30 cellular contexts compared by ENCODE assay signal in the genomic region with DNA sequence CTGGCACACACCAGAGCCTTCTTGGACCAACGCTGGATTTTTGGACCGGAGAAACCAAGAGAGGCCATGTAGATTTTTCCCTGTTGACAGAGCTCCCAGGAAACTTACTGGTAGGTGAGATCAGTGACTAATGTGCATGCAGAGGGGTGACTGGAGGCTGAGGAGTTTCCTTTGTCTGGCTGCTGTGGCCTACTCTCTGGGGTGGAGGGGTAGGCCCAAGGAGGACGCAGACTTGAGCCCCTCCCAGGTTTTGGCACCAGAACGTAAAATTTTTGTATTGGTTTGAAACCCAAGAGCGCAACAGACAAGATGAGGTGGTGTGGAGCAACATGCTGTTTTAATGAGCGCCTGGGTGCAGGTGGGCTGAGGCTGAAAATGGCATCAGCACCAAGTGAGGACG. TPM values are rescaled to one million over a fixed set of nuclear protein-coding genes. Genes with fewer than 3 reads are reported as not detected.
"Had no signal": no experiment of that assay in that cellular context is flagged by ENCODE, and none has a peak within 500 bp of the region (broad histone marks: within the 10 kb centered on the region; RNA-seq: fewer than 3 reads in every experiment).

No MANE protein-coding gene starts in this region.

- H3K4me3 Mint-ChIP-seq: activated CD4-positive, alpha-beta memory T cell treated with anti-CD3 and anti-CD28 coated beads, Interleukin-2, amount 10 ng/mL, durations not matched to agents 7 days and 5 days; activated CD4-positive, alpha-beta T cell treated with anti-CD3 and anti-CD28 coated beads, Interleukin-2, amount 10 ng/mL, durations not matched to agents 7 days and 5 days; activated naive CD4-positive, alpha-beta T cell treated with anti-CD3 and anti-CD28 coated beads for 36 hours; activated naive CD4-positive, alpha-beta T cell treated with anti-CD3 and anti-CD28 coated beads, Interleukin-2, amount 50 U/mL, for 24 hours; activated naive CD8-positive, alpha-beta T cell treated with anti-CD3 and anti-CD28 coated beads for 36 hours; activated naive CD8-positive, alpha-beta T cell treated with anti-CD3 and anti-CD28 coated beads, Interleukin-2, amount 50 U/mL, for 24 hours; activated T-cell treated with anti-CD3 and anti-CD28 coated beads, Interleukin-2, amount 50 U/mL, for 4 hours; activated T-helper 1 cell treated with anti-CD3 and anti-CD28 coated beads, Interleukin-12 subunit alpha, Interleukin-12 subunit beta, Interleukin-2, Interleukin-4 antibody, amounts not matched to agents 30 ng/mL and 10 ng/mL and 1 ng/mL, durations not matched to agents 14 hours and 24 hours and 36 hours; effector memory CD8-positive, alpha-beta T cell had no signal

- H3K36me3 ChIP-seq: adrenal gland, esophagus squamous epithelium, gastroesophageal sphincter had no signal

- ATAC-seq: activated naive CD8-positive, alpha-beta T cell treated with anti-CD3 and anti-CD28 coated beads, Interleukin-2, amount 50 U/mL, for 24 hours; activated T-cell treated with anti-CD3 and anti-CD28 coated beads, Interleukin-2, amount 50 U/mL, for 4 hours; body of pancreas; effector memory CD8-positive, alpha-beta T cell; gastroesophageal sphincter; heart right ventricle had no signal

- DNase-seq: activated CD4-positive, alpha-beta memory T cell treated with anti-CD3 and anti-CD28 coated beads, Interleukin-2, amount 10 ng/mL, durations not matched to agents 7 days and 5 days; activated CD4-positive, alpha-beta T cell treated with anti-CD3 and anti-CD28 coated beads for 1 hour; activated CD4-positive, alpha-beta T cell treated with anti-CD3 and anti-CD28 coated beads for 4 hours; activated CD4-positive, alpha-beta T cell treated with anti-CD3 and anti-CD28 coated beads, Interleukin-2, amount 10 ng/mL, durations not matched to agents 7 days and 5 days; activated CD4-positive, alpha-beta T cell treated with anti-CD3 and anti-CD28 coated beads, Interleukin-2, amount 50 U/mL, for 4 hours; activated effector memory CD4-positive, alpha-beta T cell treated with anti-CD3 and anti-CD28 coated beads, Interleukin-2, amount 50 U/mL, for 16 hours; activated naive CD4-positive, alpha-beta T cell treated with anti-CD3 and anti-CD28 coated beads for 36 hours; activated naive CD8-positive, alpha-beta T cell treated with anti-CD3 and anti-CD28 coated beads for 36 hours; activated naive CD8-positive, alpha-beta T cell treated with anti-CD3 and anti-CD28 coated beads, Interleukin-2, amount 50 U/mL, for 24 hours; activated T-cell treated with anti-CD3 and anti-CD28 coated beads, Interleukin-2, amount 50 U/mL, for 4 hours; adrenal gland; amygdala; aorta; body of pancreas; cortex of kidney; dermis blood vessel endothelial cell; effector CD4-positive, alpha-beta T cell; effector memory CD8-positive, alpha-beta T cell; erythroblast; esophagus squamous epithelium; foreskin melanocyte; heart right ventricle; T-helper 2 cell had no signal

- FAIRE-seq: colon had no signal

- H3K27me3 ChIP-seq: adrenal gland, body of pancreas, esophagus squamous epithelium, gastroesophageal sphincter, heart right ventricle had no signal

- H3K36me3 Mint-ChIP-seq: activated naive CD4-positive, alpha-beta T cell treated with anti-CD3 and anti-CD28 coated beads, Interleukin-2, amount 50 U/mL, for 24 hours; activated naive CD8-positive, alpha-beta T cell treated with anti-CD3 and anti-CD28 coated beads for 36 hours had no signal

- H3K4me3 ChIP-seq: adrenal gland, body of pancreas, esophagus squamous epithelium, gastroesophageal sphincter, heart right ventricle had no signal

- H3K9me3 ChIP-seq: adrenal gland, body of pancreas, esophagus squamous epithelium, gastroesophageal sphincter, heart right ventricle had no signal

- H3K27me3 Mint-ChIP-seq: activated CD4-positive, alpha-beta memory T cell treated with anti-CD3 and anti-CD28 coated beads, Interleukin-2, amount 10 ng/mL, durations not matched to agents 7 days and 5 days; activated naive CD4-positive, alpha-beta T cell treated with anti-CD3 and anti-CD28 coated beads, Interleukin-2, amount 50 U/mL, for 24 hours; activated naive CD8-positive, alpha-beta T cell treated with anti-CD3 and anti-CD28 coated beads for 36 hours; activated naive CD8-positive, alpha-beta T cell treated with anti-CD3 and anti-CD28 coated beads, Interleukin-2, amount 50 U/mL, for 24 hours had no signal

- H3K4me1 ChIP-seq: adrenal gland, body of pancreas, esophagus squamous epithelium, gastroesophageal sphincter, heart right ventricle had no signal

- H3K9me3 Mint-ChIP-seq: activated CD4-positive, alpha-beta memory T cell treated with anti-CD3 and anti-CD28 coated beads, Interleukin-2, amount 10 ng/mL, durations not matched to agents 7 days and 5 days; activated CD4-positive, alpha-beta T cell treated with anti-CD3 and anti-CD28 coated beads, Interleukin-2, amount 10 ng/mL, durations not matched to agents 7 days and 5 days; activated naive CD4-positive, alpha-beta T cell treated with anti-CD3 and anti-CD28 coated beads for 36 hours; activated naive CD4-positive, alpha-beta T cell treated with anti-CD3 and anti-CD28 coated beads, Interleukin-2, amount 50 U/mL, for 24 hours; activated naive CD8-positive, alpha-beta T cell treated with anti-CD3 and anti-CD28 coated beads for 36 hours; activated naive CD8-positive, alpha-beta T cell treated with anti-CD3 and anti-CD28 coated beads, Interleukin-2, amount 50 U/mL, for 24 hours; activated T-cell treated with anti-CD3 and anti-CD28 coated beads, Interleukin-2, amount 50 U/mL, for 4 hours; activated T-helper 1 cell treated with anti-CD3 and anti-CD28 coated beads, Interleukin-12 subunit alpha, Interleukin-12 subunit beta, Interleukin-2, Interleukin-4 antibody, amounts not matched to agents 30 ng/mL and 10 ng/mL and 1 ng/mL, durations not matched to agents 14 hours and 24 hours and 36 hours; activated T-helper 2 cell treated with anti-CD3 and anti-CD28 coated beads, Interferon-gamma antibody, Interleukin-2, Interleukin-4, amounts not matched to agents 10 μg/mL and 5 μg/mL and 100 μg/mL, durations not matched to agents 14 hours and 24 hours and 36 hours; effector memory CD8-positive, alpha-beta T cell had no signal

- H3K27ac ChIP-seq: adrenal gland, body of pancreas, esophagus squamous epithelium, gastroesophageal sphincter, heart right ventricle had no signal

- H3K27ac Mint-ChIP-seq: activated CD4-positive, alpha-beta memory T cell treated with anti-CD3 and anti-CD28 coated beads, Interleukin-2, amount 10 ng/mL, durations not matched to agents 7 days and 5 days; activated CD4-positive, alpha-beta T cell treated with anti-CD3 and anti-CD28 coated beads, Interleukin-2, amount 10 ng/mL, durations not matched to agents 7 days and 5 days; activated naive CD4-positive, alpha-beta T cell treated with anti-CD3 and anti-CD28 coated beads for 36 hours; activated naive CD4-positive, alpha-beta T cell treated with anti-CD3 and anti-CD28 coated beads, Interleukin-2, amount 50 U/mL, for 24 hours; activated naive CD8-positive, alpha-beta T cell treated with anti-CD3 and anti-CD28 coated beads for 36 hours; activated naive CD8-positive, alpha-beta T cell treated with anti-CD3 and anti-CD28 coated beads, Interleukin-2, amount 50 U/mL, for 24 hours; activated T-helper 1 cell treated with anti-CD3 and anti-CD28 coated beads, Interleukin-12 subunit alpha, Interleukin-12 subunit beta, Interleukin-2, Interleukin-4 antibody, amounts not matched to agents 30 ng/mL and 10 ng/mL and 1 ng/mL, durations not matched to agents 14 hours and 24 hours and 36 hours; activated T-helper 2 cell treated with anti-CD3 and anti-CD28 coated beads, Interferon-gamma antibody, Interleukin-2, Interleukin-4, amounts not matched to agents 10 μg/mL and 5 μg/mL and 100 μg/mL, durations not matched to agents 14 hours and 24 hours and 36 hours; effector memory CD8-positive, alpha-beta T cell had no signal

- H3K4me1 Mint-ChIP-seq: activated CD4-positive, alpha-beta memory T cell treated with anti-CD3 and anti-CD28 coated beads, Interleukin-2, amount 10 ng/mL, durations not matched to agents 7 days and 5 days; activated CD4-positive, alpha-beta T cell treated with anti-CD3 and anti-CD28 coated beads, Interleukin-2, amount 10 ng/mL, durations not matched to agents 7 days and 5 days; activated naive CD4-positive, alpha-beta T cell treated with anti-CD3 and anti-CD28 coated beads, Interleukin-2, amount 50 U/mL, for 24 hours; activated naive CD8-positive, alpha-beta T cell treated with anti-CD3 and anti-CD28 coated beads for 36 hours; activated naive CD8-positive, alpha-beta T cell treated with anti-CD3 and anti-CD28 coated beads, Interleukin-2, amount 50 U/mL, for 24 hours had no signal

RNA-seq across cellular contexts. Expression of gene KYNU, which starts 59.2 kb away (rescaled TPM):
- total RNA-seq: activated CD4-positive, alpha-beta memory T cell treated with anti-CD3 and anti-CD28 coated beads, Interleukin-2, amount 10 ng/mL, durations not matched to agents 7 days and 5 days; activated CD4-positive, alpha-beta T cell treated with anti-CD3 and anti-CD28 coated beads, Interleukin-2, amount 10 ng/mL, durations not matched to agents 7 days and 5 days; activated naive CD4-positive, alpha-beta T cell treated with anti-CD3 and anti-CD28 coated beads for 36 hours; activated T-helper 1 cell treated with anti-CD3 and anti-CD28 coated beads, Interleukin-12 subunit alpha, Interleukin-12 subunit beta, Interleukin-2, Interleukin-4 antibody, amounts not matched to agents 30 ng/mL and 10 ng/mL and 1 ng/mL, durations not matched to agents 14 hours and 24 hours and 36 hours; activated T-helper 2 cell treated with anti-CD3 and anti-CD28 coated beads, Interferon-gamma antibody, Interleukin-2, Interleukin-4, amounts not matched to agents 10 μg/mL and 5 μg/mL and 100 μg/mL, durations not matched to agents 14 hours and 24 hours and 36 hours; chondrocyte; T-helper 1 cell treated with Interleukin-12 subunit alpha and Interleukin-12 subunit beta and Interleukin-4 antibody, amounts not matched to agents 30 ng/mL and 1 ng/mL, for 36 hours had no signal
